1 cellular context compared by ENCODE assay signal in genomic region chr11:45625611-45626010, GRCh38.
TF ChIP-seq lines count a peak whose summit lies in the region.

No MANE protein-coding gene starts in this region.

TF ChIP-seq in HEK293, 187 proteins besides CTCF, POLR2A, EP300 and RAD21 (continued from another document):
- TF ChIP-seq ZBTB6 (tag by site-specific recombination; IDR thresholded peaks at IDR 0.05), result no peak
- TF ChIP-seq ZNF16 (tag by site-specific recombination; IDR thresholded peaks at IDR 0.05; ENCODE audit: low read depth), result no peak
- no peak for TF ChIP-seq SP2 (tag by site-specific recombination; IDR thresholded peaks at IDR 0.05)
- TF ChIP-seq EGR2 (tag by site-specific recombination; IDR thresholded peaks at IDR 0.05; ENCODE audit: low read depth), result 0 out of 2 replicates have a peak, but pooled peaks have one; percentile 19
- TF ChIP-seq ZNF184 (tag by site-specific recombination; IDR thresholded peaks at IDR 0.05), result no peak
- TF ChIP-seq ZNF19 (tag by site-specific recombination; IDR thresholded peaks at IDR 0.05; ENCODE audit: low read depth), result no peak
- TF ChIP-seq ZNF510 (tag by site-specific recombination; IDR thresholded peaks at IDR 0.05; ENCODE audit: insufficient replicate concordance), result no peak
- TF ChIP-seq, protein P1, sequence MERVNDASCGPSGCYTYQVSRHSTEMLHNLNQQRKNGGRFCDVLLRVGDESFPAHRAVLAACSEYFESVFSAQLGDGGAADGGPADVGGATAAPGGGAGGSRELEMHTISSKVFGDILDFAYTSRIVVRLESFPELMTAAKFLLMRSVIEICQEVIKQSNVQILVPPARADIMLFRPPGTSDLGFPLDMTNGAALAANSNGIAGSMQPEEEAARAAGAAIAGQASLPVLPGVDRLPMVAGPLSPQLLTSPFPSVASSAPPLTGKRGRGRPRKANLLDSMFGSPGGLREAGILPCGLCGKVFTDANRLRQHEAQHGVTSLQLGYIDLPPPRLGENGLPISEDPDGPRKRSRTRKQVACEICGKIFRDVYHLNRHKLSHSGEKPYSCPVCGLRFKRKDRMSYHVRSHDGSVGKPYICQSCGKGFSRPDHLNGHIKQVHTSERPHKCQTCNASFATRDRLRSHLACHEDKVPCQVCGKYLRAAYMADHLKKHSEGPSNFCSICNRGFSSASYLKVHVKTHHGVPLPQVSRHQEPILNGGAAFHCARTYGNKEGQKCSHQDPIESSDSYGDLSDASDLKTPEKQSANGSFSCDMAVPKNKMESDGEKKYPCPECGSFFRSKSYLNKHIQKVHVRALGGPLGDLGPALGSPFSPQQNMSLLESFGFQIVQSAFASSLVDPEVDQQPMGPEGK (tag by site-specific recombination; IDR thresholded peaks at IDR 0.05), result no peak
TF ChIP-seq in HEK293: peak in this region for 3.
